In genomic region chr19:50414850-50415660, GRCh38 we compare ENCODE assay signal across 1 cellular context.
TF ChIP-seq lines count a peak whose summit lies in the region.

No MANE protein-coding gene starts in this region.

TF ChIP-seq in K562, 482 proteins besides CTCF, POLR2A, EP300 and RAD21 (continued from another document and continues in another):
- TF ChIP-seq ZNF609 (CRISPR knock-in tag; IDR thresholded peaks at IDR 0.05; ENCODE audit: borderline replicate concordance), result no peak
- TF ChIP-seq RERE (CRISPR knock-in tag; IDR thresholded peaks at IDR 0.05; ENCODE audit: borderline replicate concordance), result no peak
- TF ChIP-seq ZNF175 (CRISPR knock-in tag; IDR thresholded peaks at IDR 0.05; ENCODE audit: low read depth), result 0 out of 2 replicates have a peak, but pooled peaks have one; percentile 33
- no peak for TF ChIP-seq NCOA4 (IDR thresholded peaks at IDR 0.05; ENCODE audit: partially characterized antibody)
- TF ChIP-seq PKNOX1 (IDR thresholded peaks at IDR 0.05), result no peak; the same call in 1 of the 2 replicates
- TF ChIP-seq ZFP30 (CRISPR knock-in tag; IDR thresholded peaks at IDR 0.05; ENCODE audit: borderline replicate concordance), result no peak
- TF ChIP-seq JUNB (CRISPR knock-in tag; conservative IDR thresholded peaks at IDR 0.05), result no peak
- TF ChIP-seq ILK (tag; IDR thresholded peaks at IDR 0.05; ENCODE audit: borderline replicate concordance, low read depth), result no peak
- no peak for TF ChIP-seq ZKSCAN3 (CRISPR knock-in tag; IDR thresholded peaks at IDR 0.05)
- TF ChIP-seq HES1 (IDR thresholded peaks at IDR 0.05; ENCODE audit: low read depth), result no peak
- no peak for TF ChIP-seq ZNF512 (tag; IDR thresholded peaks at IDR 0.05)
- no peak for TF ChIP-seq ZNF507 (tag; conservative IDR thresholded peaks at IDR 0.05)
- TF ChIP-seq CAMTA2 (CRISPR knock-in tag; conservative IDR thresholded peaks at IDR 0.05), result no peak
- TF ChIP-seq ZNF644 (tag; IDR thresholded peaks at IDR 0.05; ENCODE audit: low read depth), result no peak
- no peak for TF ChIP-seq ZNF589 (CRISPR knock-in tag; IDR thresholded peaks at IDR 0.05; ENCODE audit: low read depth)
- no peak for TF ChIP-seq BCL6 (CRISPR knock-in tag; IDR thresholded peaks at IDR 0.05)
- no peak for TF ChIP-seq HINFP (tag; conservative IDR thresholded peaks at IDR 0.05; ENCODE audit: low read depth)
- peak; percentile 92 for TF ChIP-seq CTCFL (IDR thresholded peaks at IDR 0.05; ENCODE audit: borderline replicate concordance, insufficient read depth, low read depth, low read length, poor library complexity, severe bottlenecking)
- TF ChIP-seq TSHZ1 (CRISPR knock-in tag; IDR thresholded peaks at IDR 0.05), result no peak
- TF ChIP-seq ZNF384 (IDR thresholded peaks at IDR 0.05; ENCODE audit: low read depth, low read length), result peak; percentile 26; the same call in 1 of the 2 replicates
- TF ChIP-seq MTA3 (IDR thresholded peaks at IDR 0.05; ENCODE audit: borderline replicate concordance), result peak; percentile 77; the same call in 1 of the 2 replicates
- peak; percentile 60 for TF ChIP-seq KLF16 (IDR thresholded peaks at IDR 0.05)
- TF ChIP-seq SNAPC5 (CRISPR knock-in tag; IDR thresholded peaks at IDR 0.05), result no peak
- TF ChIP-seq ZNF217 (CRISPR knock-in tag; IDR thresholded peaks at IDR 0.05), result no peak
- no peak for TF ChIP-seq MIER1 (IDR thresholded peaks at IDR 0.05; ENCODE audit: low read depth)
- TF ChIP-seq TAL1 (IDR thresholded peaks at IDR 0.05), result no peak
- no peak for TF ChIP-seq HIVEP1 (CRISPR knock-in tag; IDR thresholded peaks at IDR 0.05)
- no peak for TF ChIP-seq FOXO4 (CRISPR knock-in tag; IDR thresholded peaks at IDR 0.05)
- peak in 1 of 2 experiments; percentile 17; a peak in 1 of 4 replicates for TF ChIP-seq FOXA3 (CRISPR knock-in tag; conservative IDR thresholded peaks at IDR 0.05 in 1 of 2, IDR thresholded peaks at IDR 0.05 in 1 of 2)
- TF ChIP-seq MXI1 (IDR thresholded peaks at IDR 0.05; ENCODE audit: low read depth, low read length), result no peak
- no peak for TF ChIP-seq U2AF1 (optimal IDR thresholded peaks at IDR 0.05; ENCODE audit: low read depth, low read length)
- TF ChIP-seq DMBX1 (CRISPR knock-in tag; IDR thresholded peaks at IDR 0.05; ENCODE audit: borderline replicate concordance), result 0 out of 2 replicates have a peak, but pooled peaks have one; percentile 51
